Comparison of ENCODE assay signal across 8 cellular contexts in the genomic region with DNA sequence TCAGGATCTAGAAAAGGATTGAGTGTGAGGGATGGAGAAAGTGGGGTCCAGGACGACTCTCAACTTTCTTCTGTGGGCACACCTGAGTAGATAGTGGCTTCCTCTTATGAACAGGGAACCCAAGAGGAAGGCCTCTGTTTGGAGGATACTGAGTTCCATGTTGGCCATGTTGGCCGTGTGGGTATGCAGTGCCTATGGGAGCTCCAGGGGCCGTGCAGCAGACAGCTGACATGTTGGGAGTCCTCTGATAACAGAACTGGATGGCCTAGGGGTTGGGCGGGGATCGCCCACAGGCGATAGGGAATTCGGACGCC. TPM values are rescaled to one million over a fixed set of nuclear protein-coding genes. Genes with fewer than 3 reads are reported as not detected.
DNase-seq lines count a peak whose midpoint lies in the region; ATAC-seq and TF ChIP-seq lines count a peak whose summit lies in the region.

No MANE protein-coding gene starts in this region.

- H3K9me3 ChIP-seq in BLaER1 treated with 17β-estradiol and CSF1 and Interleukin-3, amounts not matched to agents 10 nM and 100 nM (replicated peaks in 1 of 11) = no peaks in the 10 kb centered on the region
- no peaks in the 10 kb centered on the region for H3K9me3 ChIP-seq in HEK293 (ENCODE audit: control insufficient read depth, insufficient read depth, low read depth, low read length)
- H3K9me3 ChIP-seq in suprapubic skin = no peaks in the 10 kb centered on the region

- ATAC-seq in activated T-helper 17 cell treated with anti-CD3 and anti-CD28 coated beads, Interleukin-2, amount 50 U/mL, for 72 hours (replicated peaks) = peak; percentile 16
- ATAC-seq in HG02870 (IDR thresholded peaks at IDR 0.05; ENCODE audit: unreplicated experiment) = no peak

- H3K36me3 Mint-ChIP-seq in activated T-helper 17 cell treated with anti-CD3 and anti-CD28 coated beads, Interleukin-2, amount 50 U/mL, for 72 hours (ENCODE audit: low read depth) = peaks cover 46% of the 10 kb centered on the region
- peaks cover 0 to 17% (median 7%) of the 10 kb centered on the region in 3 donors for H3K36me3 Mint-ChIP-seq in immature natural killer cell

- H4K20me1 ChIP-seq in BLaER1 treated with 17β-estradiol and CSF1 and Interleukin-3, amounts not matched to agents 10 nM and 100 nM = peaks cover 27 to 40% (median 36%) of the 10 kb centered on the region in 11 experiments; a peak in 18 of 22 replicates

- DNase-seq in immature natural killer cell = no peak
- no peak for DNase-seq in suprapubic skin (ENCODE audit: low spot score in 2 of 2)
- DNase-seq in GM20000 (ENCODE audit: low spot score) = no peak
- DNase-seq in COR-L47 (lab: John Stamatoyannopoulos, UW) = no peak

- H3K9ac ChIP-seq in BLaER1 treated with 17β-estradiol and CSF1 and Interleukin-3, amounts not matched to agents 10 nM and 100 nM = peak overlapping the region; percentile 83 to 96 (median 95)

- peak overlapping the region; percentile 73 for H3K4me3 Mint-ChIP-seq in activated T-helper 17 cell treated with anti-CD3 and anti-CD28 coated beads, Interleukin-2, amount 50 U/mL, for 72 hours
- peak overlapping the region; percentile 82 to 95 (median 92) for H3K4me3 Mint-ChIP-seq in immature natural killer cell

- POLR2A ChIA-PET in HEK293 (lab: Yijun Ruan, JAX) = interaction anchor here (0.6 to 4.0 kb wide), 11 partner anchors 9 to 249 kb away, joined by 3 to 27 read pairs (median 15); a partner anchor contains a TSS

- no peaks in the 10 kb centered on the region for H3K9me3 Mint-ChIP-seq in activated T-helper 17 cell treated with anti-CD3 and anti-CD28 coated beads, Interleukin-2, amount 50 U/mL, for 72 hours
- no peaks in the 10 kb centered on the region for H3K9me3 Mint-ChIP-seq in immature natural killer cell

- H3K36me3 ChIP-seq in BLaER1 treated with 17β-estradiol and CSF1 and Interleukin-3, amounts not matched to agents 10 nM and 100 nM = peaks cover 34 to 37% (median 36%) of the 10 kb centered on the region in 11 experiments
- H3K36me3 ChIP-seq in HEK293 (ENCODE audit: control insufficient read depth in 2 of 2, insufficient read depth in 1 of 2, low read length in 2 of 2) = peaks cover 0 to 36% of the 10 kb centered on the region in 2 experiments; a peak in 1 of 3 replicates
- H3K36me3 ChIP-seq in suprapubic skin = peaks cover 21% of the 10 kb centered on the region

- CTCF ChIA-PET in HEK293 (lab: Yijun Ruan, JAX) = interaction anchor here (0.5 to 7.3 kb wide), 8 partner anchors 16 to 523 kb away, joined by 3 to 47 read pairs (median 4); no protein-coding TSS in a partner anchor

- H3K27ac ChIP-seq in BLaER1 treated with 17β-estradiol and CSF1 and Interleukin-3, amounts not matched to agents 10 nM and 100 nM = peak overlapping the region; percentile 92 to 98 (median 97)
- H3K27ac ChIP-seq in HEK293 (ENCODE audit: extremely low read depth, low read depth, low read length) (peak overlapping the region; percentile 100), suprapubic skin (peak overlapping the region; percentile 96)

- no peak for TF ChIP-seq POLR2A in suprapubic skin (IDR thresholded peaks at IDR 0.05)

- H3K27me3 Mint-ChIP-seq in activated T-helper 17 cell treated with anti-CD3 and anti-CD28 coated beads, Interleukin-2, amount 50 U/mL, for 72 hours = no peaks in the 10 kb centered on the region
- H3K27me3 Mint-ChIP-seq in immature natural killer cell (ENCODE audit: low read depth in 3 of 3) = peaks cover 7 to 15% (median 10%) of the 10 kb centered on the region in 3 donors

- no peaks in the 10 kb centered on the region for H3K27me3 ChIP-seq in BLaER1 treated with 17β-estradiol and CSF1 and Interleukin-3, amounts not matched to agents 10 nM and 100 nM
- no peaks in the 10 kb centered on the region for H3K27me3 ChIP-seq in suprapubic skin

- 25% methylated on average over 7 of the region's 8 CpGs for WGBS in suprapubic skin

- peak overlapping the region; percentile 67 to 83 (median 77) for H3K4me3 ChIP-seq in BLaER1 treated with 17β-estradiol and CSF1 and Interleukin-3, amounts not matched to agents 10 nM and 100 nM
- H3K4me3 ChIP-seq in HEK293 (ENCODE audit: low read depth, low read length) = peak overlapping the region; percentile 69
- peak overlapping the region; percentile 88 for H3K4me3 ChIP-seq in suprapubic skin

- H3K4me1 Mint-ChIP-seq in activated T-helper 17 cell treated with anti-CD3 and anti-CD28 coated beads, Interleukin-2, amount 50 U/mL, for 72 hours = peaks cover 28% of the 10 kb centered on the region
- H3K4me1 Mint-ChIP-seq in immature natural killer cell = peaks cover 43 to 44% of the 10 kb centered on the region in 2 donors

- H3K4me1 ChIP-seq in BLaER1 treated with 17β-estradiol and CSF1 and Interleukin-3, amounts not matched to agents 10 nM and 100 nM = peaks cover 34 to 48% (median 44%) of the 10 kb centered on the region in 10 experiments
- H3K4me1 ChIP-seq in HEK293 (ENCODE audit: control insufficient read depth, insufficient read depth, low read length) = no peaks in the 10 kb centered on the region
- peaks cover 24% of the 10 kb centered on the region for H3K4me1 ChIP-seq in suprapubic skin

- TF ChIP-seq CTCF in HEK293 (tag by site-specific recombination; IDR thresholded peaks at IDR 0.05) (no peak), suprapubic skin (IDR thresholded peaks at IDR 0.05) (no peak), GM20000 (IDR thresholded peaks at IDR 0.05; ENCODE audit: extremely low read depth, missing control alignments) (no peak)

- H3K27ac Mint-ChIP-seq in activated T-helper 17 cell treated with anti-CD3 and anti-CD28 coated beads, Interleukin-2, amount 50 U/mL, for 72 hours = peak overlapping the region; percentile 73
- H3K27ac Mint-ChIP-seq in immature natural killer cell = peak overlapping the region; percentile 87 to 98 (median 94)

- H3K4me2 ChIP-seq in BLaER1 treated with 17β-estradiol and CSF1 and Interleukin-3, amounts not matched to agents 10 nM and 100 nM = peak overlapping the region; percentile 75 to 96 (median 87)

- no peak for TF ChIP-seq EP300 in suprapubic skin (IDR thresholded peaks at IDR 0.05)

TF ChIP-seq in HEK293, 187 proteins besides CTCF, POLR2A, EP300 and RAD21 (continues in another document):
- TF ChIP-seq ZNF292 (tag by site-specific recombination; IDR thresholded peaks at IDR 0.05; ENCODE audit: borderline replicate concordance, low read depth) = no peak
- TF ChIP-seq, protein P1, sequence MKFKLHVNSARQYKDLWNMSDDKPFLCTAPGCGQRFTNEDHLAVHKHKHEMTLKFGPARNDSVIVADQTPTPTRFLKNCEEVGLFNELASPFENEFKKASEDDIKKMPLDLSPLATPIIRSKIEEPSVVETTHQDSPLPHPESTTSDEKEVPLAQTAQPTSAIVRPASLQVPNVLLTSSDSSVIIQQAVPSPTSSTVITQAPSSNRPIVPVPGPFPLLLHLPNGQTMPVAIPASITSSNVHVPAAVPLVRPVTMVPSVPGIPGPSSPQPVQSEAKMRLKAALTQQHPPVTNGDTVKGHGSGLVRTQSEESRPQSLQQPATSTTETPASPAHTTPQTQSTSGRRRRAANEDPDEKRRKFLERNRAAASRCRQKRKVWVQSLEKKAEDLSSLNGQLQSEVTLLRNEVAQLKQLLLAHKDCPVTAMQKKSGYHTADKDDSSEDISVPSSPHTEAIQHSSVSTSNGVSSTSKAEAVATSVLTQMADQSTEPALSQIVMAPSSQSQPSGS (tag by site-specific recombination; IDR thresholded peaks at IDR 0.05; ENCODE audit: low read depth) = no peak
- no peak for TF ChIP-seq ZNF792 (tag by site-specific recombination; IDR thresholded peaks at IDR 0.05)
- no peak for TF ChIP-seq ZNF391 (tag by site-specific recombination; IDR thresholded peaks at IDR 0.05; ENCODE audit: borderline replicate concordance, low read depth)
- no peak for TF ChIP-seq ZNF707 (tag by site-specific recombination; IDR thresholded peaks at IDR 0.05)
- no peak for TF ChIP-seq ZNF473 (tag by site-specific recombination; IDR thresholded peaks at IDR 0.05)
- peak; percentile 49 for TF ChIP-seq PRDM1 (tag by site-specific recombination; IDR thresholded peaks at IDR 0.05)
- no peak for TF ChIP-seq ZNF600 (tag by site-specific recombination; IDR thresholded peaks at IDR 0.05)

RNA-seq across cellular contexts. Expression of a gene that starts 43.0 kb away (rescaled TPM):
- 1 to 10 TPM; 3.5 to 4.2 TPM for total RNA-seq in activated T-helper 17 cell treated with anti-CD3 and anti-CD28 coated beads, Interleukin-2, amount 50 U/mL, for 72 hours
- 1 to 10 TPM; 4.2 to 8.8 (median 8.7) TPM for polyA plus RNA-seq in immature natural killer cell
- total RNA-seq in suprapubic skin = 1 to 10 TPM; 2.3 to 9.9 (median 4.3) TPM

RNA-seq across cellular contexts. Expression of a gene that starts 43.2 kb away (rescaled TPM):
- 10 to 100 TPM; 10.7 to 65.8 TPM for total RNA-seq in activated T-helper 17 cell treated with anti-CD3 and anti-CD28 coated beads, Interleukin-2, amount 50 U/mL, for 72 hours
- 1 to 10 TPM in 1 of 3 donors, under 1 TPM in 1, not detected in 1; 0.50 to 1.6 TPM for polyA plus RNA-seq in immature natural killer cell
- 1 to 10 TPM in 3 of 4 donors, under 1 TPM in 1; 0.80 to 5.0 (median 1.4) TPM for total RNA-seq in suprapubic skin
